Comparison of ENCODE assay signal across 23 cellular contexts in the genomic region with DNA sequence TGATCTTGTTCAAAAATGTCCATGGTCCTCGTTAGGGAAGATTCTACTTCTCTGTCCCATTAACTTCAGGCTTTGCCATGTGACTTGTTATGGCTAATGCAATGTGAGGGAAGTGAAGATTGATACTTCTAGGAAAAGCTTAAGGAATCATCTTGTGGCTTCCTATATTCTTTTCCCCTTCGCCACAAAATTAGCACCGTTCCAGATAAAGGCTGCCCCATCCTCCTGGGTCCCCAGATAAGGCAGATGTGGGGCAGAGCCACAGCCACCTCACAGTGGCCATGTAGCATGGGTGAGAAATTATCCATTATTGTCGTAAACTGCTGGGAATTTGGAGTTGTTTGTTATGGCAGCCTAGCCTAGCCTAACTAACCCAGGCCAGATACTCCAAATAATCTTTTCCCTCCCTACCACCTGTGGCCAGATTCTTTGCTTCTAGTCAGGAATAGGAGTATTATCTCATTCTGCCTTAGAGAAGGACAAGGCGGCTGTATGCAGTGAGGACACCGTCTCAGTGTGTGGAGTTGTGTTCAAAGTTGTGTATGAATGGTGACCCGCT.
"Had no signal": no experiment of that assay in that cellular context is flagged by ENCODE, and none has a peak within 500 bp of the region (broad histone marks: within the 10 kb centered on the region; RNA-seq: fewer than 3 reads in every experiment).

No MANE protein-coding gene starts in this region.

- H3K9me3 ChIP-seq: ovary, testis, thyroid gland had no signal

- ATAC-seq: natural killer cell; right cardiac atrium; sciatic nerve; stimulated activated naive B cell treated with anti-CD40 and anti-IgM and Interleukin-4, amounts not matched to agents 10 μg/mL and 1 μg/mL and 100 μg/mL, for 72 hours; stimulated activated naive CD8-positive, alpha-beta T cell treated with anti-CD3 and anti-CD28 coated beads, Interleukin-15, Interleukin-2, amounts not matched to agents 100 U/mL and 50 U/mL, for 24 hours had no signal

- H3K4me3 ChIP-seq: left ventricle myocardium inferior, lung, ovary, skin epidermis, stomach, testis, thyroid gland, transverse colon, uterus had no signal

- H3K4me1 ChIP-seq: left ventricle myocardium inferior, stomach, testis, transverse colon, uterus had no signal

- H3K36me3 ChIP-seq: left ventricle myocardium inferior, ovary, stomach, thyroid gland, transverse colon, uterus had no signal

- DNase-seq: hypothalamus; immature natural killer cell; left ventricle myocardium inferior; mesendoderm; naive B cell; natural killer cell; ovary; right cardiac atrium; stimulated activated CD4-positive, alpha-beta T cell treated with anti-CD3 and anti-CD28 coated beads, Interleukin-12 subunit alpha, Interleukin-12 subunit beta, amount 100 ng/mL, for 4 hours; stimulated activated CD4-positive, alpha-beta T cell treated with anti-CD3 and anti-CD28 coated beads, Interleukin-15, amount 100 ng/mL, for 24 hours; stimulated activated CD4-positive, alpha-beta T cell treated with anti-CD3 and anti-CD28 coated beads, Interleukin-2, amount 100 ng/mL, for 24 hours; stimulated activated CD4-positive, alpha-beta T cell treated with anti-CD3 and anti-CD28 coated beads, Interleukin-4, amount 100 ng/mL, for 1 hour; stimulated activated naive B cell treated with anti-CD40 and anti-IgM and Interleukin-4, amounts not matched to agents 10 μg/mL and 1 μg/mL and 100 μg/mL, for 72 hours; stimulated activated naive CD8-positive, alpha-beta T cell treated with anti-CD3 and anti-CD28 coated beads, Interleukin-15, Interleukin-2, amounts not matched to agents 100 U/mL and 50 U/mL, for 24 hours; stomach; testis; thyroid gland; transverse colon; uterus had no signal

- H3K27ac ChIP-seq: left ventricle myocardium inferior, ovary, skin epidermis, stomach, testis, thyroid gland, transverse colon, uterus had no signal

- H3K27me3 ChIP-seq: ovary, testis, thyroid gland, uterus had no signal

- FAIRE-seq: islet of Langerhans had no signal
